8 cellular contexts compared by ENCODE assay signal in the genomic region with DNA sequence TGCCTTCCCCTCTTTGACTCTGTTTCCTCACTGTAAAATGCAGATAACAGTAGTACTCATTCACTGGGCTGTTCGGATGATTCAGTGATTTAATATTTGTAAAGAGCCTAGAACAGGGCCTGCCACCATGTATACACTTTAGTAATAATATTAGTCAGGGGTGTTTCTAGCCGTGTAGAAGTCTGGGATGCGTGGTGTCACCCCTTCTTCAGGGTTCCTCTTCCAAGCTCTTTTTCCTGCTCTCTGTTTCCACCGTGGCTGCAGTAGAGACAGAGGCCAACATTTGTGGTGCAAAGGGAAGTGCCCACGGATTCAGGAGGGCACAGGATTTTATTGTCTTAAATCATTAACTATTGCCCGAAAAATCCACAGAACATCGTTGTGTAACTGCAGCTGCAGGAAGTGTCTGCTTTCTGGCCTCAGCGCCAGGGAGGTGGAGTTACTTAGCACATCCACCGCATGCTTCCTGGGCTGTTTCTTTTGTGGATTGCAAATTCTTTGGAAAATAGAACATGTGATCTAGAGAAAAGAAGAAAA.
DNase-seq lines count a peak whose midpoint lies in the region; ATAC-seq and FAIRE-seq lines count a peak whose summit lies in the region.

No MANE protein-coding gene starts in this region.

- DNase-seq in H4 (ENCODE audit: low spot score) (peak; percentile 88), RCC 7860 (ENCODE audit: low spot score) (peak; percentile 94), fibroblast of peridontal ligament (ENCODE audit: extremely low read depth) (peak; percentile 79), trophoblast cell (peak in 1 of 2 donors; percentile 31), RKO (ENCODE audit: low spot score) (no peak)

- H3K4me3 ChIP-seq in trophoblast cell (ENCODE audit: low read depth, low read length) = no peak overlapping the region

- H2BK12ac ChIP-seq in trophoblast cell (ENCODE audit: low read length) = no peak overlapping the region

- H3K9me3 ChIP-seq in trophoblast cell (ENCODE audit: insufficient read depth, low read depth, low read length) = no peaks in the 10 kb centered on the region

- no peak overlapping the region for H3K18ac ChIP-seq in trophoblast cell (ENCODE audit: low read length)

- no peak overlapping the region for H3K14ac ChIP-seq in trophoblast cell (ENCODE audit: low read length)

- H2AFZ ChIP-seq in trophoblast cell (ENCODE audit: insufficient read depth, low read length, poor library complexity) = no peak overlapping the region

- H3K4me2 ChIP-seq in trophoblast cell (ENCODE audit: low read length) = peak overlapping the region; percentile 38

- peak; percentile 96 for FAIRE-seq in RCC 7860 (lab: Jason Lieb, UNC)

- no peak overlapping the region for H3K27ac ChIP-seq in trophoblast cell (ENCODE audit: low read depth, low read length)

- H4K91ac ChIP-seq in trophoblast cell (ENCODE audit: low read depth, low read length) = no peak overlapping the region

- H2BK120ac ChIP-seq in trophoblast cell (ENCODE audit: insufficient read depth, low read length, poor library complexity) = no peak overlapping the region

- H2BK5ac ChIP-seq in trophoblast cell (ENCODE audit: low read depth, low read length, poor library complexity) = no peak overlapping the region

- no peak overlapping the region for H4K12ac ChIP-seq in trophoblast cell (ENCODE audit: low read depth, low read length)

- H4K8ac ChIP-seq in trophoblast cell (ENCODE audit: low read depth, low read length) = no peak overlapping the region

- peaks cover 20% of the 10 kb centered on the region for H3K79me2 ChIP-seq in trophoblast cell (ENCODE audit: control insufficient read depth, insufficient read depth, low read length, poor library complexity)

- H3K23ac ChIP-seq in trophoblast cell (ENCODE audit: low read length) = no peak overlapping the region

- WGBS in trophoblast cell (ENCODE audit: extremely low coverage, insufficient coverage, insufficient read length) = no CpG with 5 or more reads among the region's 9 CpGs

- peak overlapping the region; percentile 1 for H3K9ac ChIP-seq in trophoblast cell (ENCODE audit: low read length)

- ATAC-seq in HG03196 (IDR thresholded peaks at IDR 0.05; ENCODE audit: unreplicated experiment) (no peak), HG03135 (IDR thresholded peaks at IDR 0.05; ENCODE audit: unreplicated experiment) (no peak), HG03342 (IDR thresholded peaks at IDR 0.05; ENCODE audit: unreplicated experiment) (no peak)

- H3K79me1 ChIP-seq in trophoblast cell (ENCODE audit: low read length) = no peaks in the 10 kb centered on the region

- H2AK5ac ChIP-seq in trophoblast cell (ENCODE audit: low read length) = no peak overlapping the region

- H3K4ac ChIP-seq in trophoblast cell (ENCODE audit: low read depth, low read length) = peak overlapping the region; percentile 76

- no peaks in the 10 kb centered on the region for H3K36me3 ChIP-seq in trophoblast cell (ENCODE audit: control insufficient read depth in 1 of 2, insufficient read depth in 2 of 2, low read length in 2 of 2)

- peaks cover 4 to 15% of the 10 kb centered on the region in 2 experiments for H3K4me1 ChIP-seq in trophoblast cell (ENCODE audit: control insufficient read depth in 1 of 2, insufficient read depth in 2 of 2, low read length in 2 of 2)

- no peaks in the 10 kb centered on the region for H3K27me3 ChIP-seq in trophoblast cell (ENCODE audit: insufficient read depth, low read length)
